ENCODE assay signal across 18 cellular contexts in the genomic region with DNA sequence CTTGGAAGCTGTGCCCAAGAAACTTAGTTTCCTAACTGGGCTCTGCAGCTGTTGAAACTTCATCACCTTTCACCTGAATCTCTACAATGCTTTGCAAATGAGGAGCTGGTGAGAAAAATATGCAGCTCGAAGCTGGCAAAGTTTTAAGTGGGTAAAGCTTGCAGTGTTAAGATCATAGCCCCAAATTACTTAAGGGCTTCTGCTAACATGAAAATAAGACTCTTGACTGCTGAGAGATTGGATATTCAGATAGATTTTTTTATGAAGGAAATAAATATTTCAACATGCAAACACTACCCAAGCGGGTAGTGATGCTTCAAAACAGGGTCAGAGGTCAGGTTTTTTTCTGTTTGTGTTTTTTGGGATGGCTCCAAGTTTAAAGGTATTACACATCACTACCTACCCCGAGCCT.
DNase-seq lines count a peak whose midpoint lies in the region; ATAC-seq and TF ChIP-seq lines count a peak whose summit lies in the region.
"Had no signal": no experiment of that assay in that cellular context is flagged by ENCODE, and none has a peak within 500 bp of the region (broad histone marks: within the 10 kb centered on the region; RNA-seq: fewer than 3 reads in every experiment).

No MANE protein-coding gene starts in this region.

- no peak overlapping the region for H3K9ac ChIP-seq in liver (ENCODE audit: low read depth in 1 of 2, low read length in 2 of 2)
- no peak overlapping the region for H3K9ac ChIP-seq in Karpas-422 (ENCODE audit: low read length)

- no peaks in the 10 kb centered on the region for H4K20me1 ChIP-seq in Karpas-422 (ENCODE audit: insufficient read depth, low read depth, low read length)

- no peaks in the 10 kb centered on the region for H3K27me3 Mint-ChIP-seq in MCF 10A (ENCODE audit: insufficient read depth, unreplicated experiment)

- ATAC-seq in sciatic nerve: no peak

- POLR2A ChIA-PET in MCF 10A (lab: Yijun Ruan, JAX): interaction anchor here (0.8 to 2.3 kb wide), 5 partner anchors 9 to 214 kb away, joined by 3 to 6 read pairs (median 4); no protein-coding TSS in a partner anchor

- H3K9me3 Mint-ChIP-seq in MCF 10A (ENCODE audit: unreplicated experiment): no peaks in the 10 kb centered on the region
- H3K9me3 Mint-ChIP-seq: CD14-positive monocyte had no signal

- H2AFZ ChIP-seq in Karpas-422 (ENCODE audit: low read length): no peak overlapping the region

- TF ChIP-seq CTCF in MCF 10A (IDR thresholded peaks at IDR 0.05; ENCODE audit: unreplicated experiment): no peak
- no peak for TF ChIP-seq CTCF in breast epithelium (IDR thresholded peaks at IDR 0.05)
- no peak for TF ChIP-seq CTCF in liver (IDR thresholded peaks at IDR 0.05; ENCODE audit: low read depth, low read length, missing input control)

- no peaks in the 10 kb centered on the region for H3K9me3 ChIP-seq in breast epithelium
- H3K9me3 ChIP-seq in liver (ENCODE audit: control insufficient read depth in 4 of 4, low read length in 3 of 4): no peaks in the 10 kb centered on the region
- no peaks in the 10 kb centered on the region for H3K9me3 ChIP-seq in Karpas-422 (ENCODE audit: low read length)
- H3K9me3 ChIP-seq: SJSA1 had no signal

- no peaks in the 10 kb centered on the region for H3K9me2 ChIP-seq in Karpas-422 (replicated peaks; ENCODE audit: insufficient read depth, low read length)

- DNase-seq in MCF 10A (ENCODE audit: unreplicated experiment) (peak; percentile 68), breast epithelium (ENCODE audit: low spot score in 2 of 2) (no peak), dermis microvascular lymphatic vessel endothelial cell (ENCODE audit: low read depth in 2 of 2) (peak; percentile 49 to 68), NCI-H2227 (lab: John Stamatoyannopoulos, UW; ENCODE audit: unreplicated experiment) (no peak), cerebellum (ENCODE audit: low spot score) (no peak), sciatic nerve (ENCODE audit: low spot score) (no peak), Karpas-422 (no peak)
- DNase-seq: DND-41, KBM-7, MV-4-11, NCI-H1694 treated with DMSO at 0.1 percent for 48 hours, NCI-H2227 treated with DMSO at 0.1 percent for 48 hours, NCI-H510A treated with DMSO at 0.1 percent for 48 hours, NCI-H82 had no signal

- no peak overlapping the region for H3K27ac ChIP-seq in breast epithelium
- H3K27ac ChIP-seq in liver (ENCODE audit: low read depth in 1 of 2, low read length in 2 of 2): peak overlapping the region; percentile 59 to 77
- no peak overlapping the region for H3K27ac ChIP-seq in Karpas-422 (ENCODE audit: low read length)
- H3K27ac ChIP-seq: 22Rv1, SJSA1 had no signal

- H3K4me3 ChIP-seq in breast epithelium (no peak overlapping the region), liver (ENCODE audit: low read depth in 1 of 3, low read length in 3 of 3) (no peak overlapping the region), Karpas-422 (ENCODE audit: low read length) (no peak overlapping the region)
- H3K4me3 ChIP-seq: SJSA1 had no signal

- no TSS peak for BruUV-seq in MCF 10A (replicated peaks; lab: Mats Ljungman, UMichigan)

- H3K27ac Mint-ChIP-seq in MCF 10A (ENCODE audit: low read depth, unreplicated experiment): peak overlapping the region; percentile 67
- H3K27ac Mint-ChIP-seq: CD14-positive monocyte had no signal

- H3K4me1 ChIP-seq in breast epithelium: peaks cover 0 to 3% of the 10 kb centered on the region in 2 donors
- H3K4me1 ChIP-seq in liver (ENCODE audit: control insufficient read depth in 4 of 4, insufficient read depth in 4 of 4, low read length in 3 of 4): no peaks in the 10 kb centered on the region
- H3K4me1 ChIP-seq in Karpas-422 (ENCODE audit: low read length): no peaks in the 10 kb centered on the region
- H3K4me1 ChIP-seq: SJSA1 had no signal

- H3K36me3 ChIP-seq in breast epithelium (no peaks in the 10 kb centered on the region), liver (ENCODE audit: control insufficient read depth in 4 of 4, insufficient read depth in 3 of 4, low read depth in 1 of 4, low read length in 3 of 4) (no peaks in the 10 kb centered on the region), Karpas-422 (ENCODE audit: insufficient read depth, low read length) (no peaks in the 10 kb centered on the region)
- H3K36me3 ChIP-seq: SJSA1 had no signal

- TF ChIP-seq RAD21 in liver (IDR thresholded peaks at IDR 0.05): peak; percentile 7 to 50

- peaks cover 12% of the 10 kb centered on the region for H3K79me2 ChIP-seq in Karpas-422 (ENCODE audit: low read length)

- H3K36me3 Mint-ChIP-seq in MCF 10A (ENCODE audit: insufficient read depth, unreplicated experiment): no peaks in the 10 kb centered on the region
- H3K36me3 Mint-ChIP-seq: CD14-positive monocyte had no signal

- H3K4me3 Mint-ChIP-seq in MCF 10A (ENCODE audit: unreplicated experiment): no peak overlapping the region
- H3K4me3 Mint-ChIP-seq: CD14-positive monocyte had no signal

- intact Hi-C loops in MCF 10A (cut with micrococcal nuclease): no loop called here
- intact Hi-C loops in breast epithelium (cut with DNase I; ENCODE audit: low total_unique reads): no loop called here
- intact Hi-C loops in sciatic nerve (cut with DNase I): no loop called here

- no peak overlapping the region for H3K4me2 ChIP-seq in Karpas-422 (ENCODE audit: low read depth, low read length, poor library complexity, severe bottlenecking)

- H3K4me1 Mint-ChIP-seq in MCF 10A (ENCODE audit: insufficient read depth, unreplicated experiment): peaks cover 13% of the 10 kb centered on the region
- H3K4me1 Mint-ChIP-seq: CD14-positive monocyte had no signal

- H3K27me3 ChIP-seq in breast epithelium (no peaks in the 10 kb centered on the region), liver (ENCODE audit: control insufficient read depth in 4 of 4, insufficient read depth in 4 of 4, low read length in 3 of 4) (no peaks in the 10 kb centered on the region), Karpas-422 (ENCODE audit: low read length) (no peaks in the 10 kb centered on the region)
- H3K27me3 ChIP-seq: SJSA1 had no signal

- no peak for TF ChIP-seq POLR2A in breast epithelium (IDR thresholded peaks at IDR 0.05)

- CTCF ChIA-PET in MCF 10A (lab: Yijun Ruan, JAX): interaction anchor here (0.9 to 1.3 kb wide), 2 partner anchors 86 to 209 kb away, joined by 4 to 7 read pairs; no protein-coding TSS in a partner anchor

- 34% methylated on average over 3 of the region's 3 CpGs for WGBS in liver

TF ChIP-seq in liver, 16 proteins besides CTCF, POLR2A, EP300 and RAD21 (continues in another document):
- TF ChIP-seq FOXA1 (IDR thresholded peaks at IDR 0.05) (no peak), SP1 (IDR thresholded peaks at IDR 0.05) (peak; percentile 73), TAF1 (conservative IDR thresholded peaks at IDR 0.05) (no peak), EGR1 (IDR thresholded peaks at IDR 0.05; ENCODE audit: low read depth in 2 of 2) (peak in 1 of 2 donors; percentile 11), ATF3 (IDR thresholded peaks at IDR 0.05) (no peak), RXRA (IDR thresholded peaks at IDR 0.05) (peak; percentile 62 to 84), FOXA2 (IDR thresholded peaks at IDR 0.05) (peak; percentile 12), NR2F2 (IDR thresholded peaks at IDR 0.05) (peak; percentile 83), HNF4A (conservative IDR thresholded peaks at IDR 0.05) (peak; percentile 38 to 58), YY1 (IDR thresholded peaks at IDR 0.05) (peak; percentile 16), GABPA (IDR thresholded peaks at IDR 0.05 in 1 of 2, conservative IDR thresholded peaks at IDR 0.05 in 1 of 2) (no peak), JUND (IDR thresholded peaks at IDR 0.05) (peak in 1 of 2 donors; percentile 45), MAX (IDR thresholded peaks at IDR 0.05) (no peak)
- TF ChIP-seq, protein P1, sequence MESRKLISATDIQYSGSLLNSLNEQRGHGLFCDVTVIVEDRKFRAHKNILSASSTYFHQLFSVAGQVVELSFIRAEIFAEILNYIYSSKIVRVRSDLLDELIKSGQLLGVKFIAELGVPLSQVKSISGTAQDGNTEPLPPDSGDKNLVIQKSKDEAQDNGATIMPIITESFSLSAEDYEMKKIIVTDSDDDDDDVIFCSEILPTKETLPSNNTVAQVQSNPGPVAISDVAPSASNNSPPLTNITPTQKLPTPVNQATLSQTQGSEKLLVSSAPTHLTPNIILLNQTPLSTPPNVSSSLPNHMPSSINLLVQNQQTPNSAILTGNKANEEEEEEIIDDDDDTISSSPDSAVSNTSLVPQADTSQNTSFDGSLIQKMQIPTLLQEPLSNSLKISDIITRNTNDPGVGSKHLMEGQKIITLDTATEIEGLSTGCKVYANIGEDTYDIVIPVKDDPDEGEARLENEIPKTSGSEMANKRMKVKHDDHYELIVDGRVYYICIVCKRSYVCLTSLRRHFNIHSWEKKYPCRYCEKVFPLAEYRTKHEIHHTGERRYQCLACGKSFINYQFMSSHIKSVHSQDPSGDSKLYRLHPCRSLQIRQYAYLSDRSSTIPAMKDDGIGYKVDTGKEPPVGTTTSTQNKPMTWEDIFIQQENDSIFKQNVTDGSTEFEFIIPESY (IDR thresholded peaks at IDR 0.05): peak; percentile 18

Comparison
In these comparisons a context has a peak if more than half of its experiments do, and no peak if none do; other contexts are left out.
1. DNase-seq: peak in MCF 10A (single experiment) and dermis microvascular lymphatic vessel endothelial cell (2 of 2); none in breast epithelium (0 of 2), NCI-H2227 (single experiment), cerebellum (single experiment), sciatic nerve (single experiment) and Karpas-422 (single experiment).
2. H3K27ac ChIP-seq: peak in liver (2 of 2); none in breast epithelium (0 of 2) and Karpas-422 (single experiment).